ENCODE assay signal across 13 cellular contexts in genomic region chr16:85428899-85429775, GRCh38.
DNase-seq lines count a peak whose midpoint lies in the region; ATAC-seq lines count a peak whose summit lies in the region.
"Had no signal": no experiment of that assay in that cellular context is flagged by ENCODE, and none has a peak within 500 bp of the region (broad histone marks: within the 10 kb centered on the region; RNA-seq: fewer than 3 reads in every experiment).

No MANE protein-coding gene starts in this region.

- no peak overlapping the region for H2AFZ ChIP-seq in mesenchymal stem cell (ENCODE audit: low read depth, low read length)

- no peak for ATAC-seq in T-helper 17 cell

- no peak overlapping the region for H3K4me2 ChIP-seq in mesenchymal stem cell (ENCODE audit: low read length, poor library complexity, severe bottlenecking)
- H3K4me2 ChIP-seq: SK-N-SH had no signal

- peaks cover 7% of the 10 kb centered on the region for H3K36me3 Mint-ChIP-seq in T-helper 17 cell (ENCODE audit: low read depth)

- no peak overlapping the region for H2AK5ac ChIP-seq in mesenchymal stem cell (ENCODE audit: low read length, severe bottlenecking)

- peaks cover 3% of the 10 kb centered on the region for H3K27me3 ChIP-seq in iPS-15b (ENCODE audit: control insufficient read depth, insufficient read depth, low read length)
- H3K27me3 ChIP-seq in mesenchymal stem cell (ENCODE audit: control insufficient read depth in 1 of 2, insufficient read depth in 1 of 2, low read length in 2 of 2) = no peaks in the 10 kb centered on the region
- H3K27me3 ChIP-seq: tibial nerve had no signal

- H3K23ac ChIP-seq in mesenchymal stem cell (ENCODE audit: low read length in 2 of 2) = peak overlapping the region in 1 of 2 experiments; percentile 77

- H4K8ac ChIP-seq in mesenchymal stem cell (ENCODE audit: low read length) = no peak overlapping the region

- 95% methylated on average over 25 of the region's 25 CpGs for WGBS in mesenchymal stem cell

- H3K27me3 Mint-ChIP-seq in T-helper 17 cell = peaks cover 27% of the 10 kb centered on the region

- H3K36me3 ChIP-seq in iPS-15b (ENCODE audit: control insufficient read depth, insufficient read depth, low read length) (no peaks in the 10 kb centered on the region), mesenchymal stem cell (ENCODE audit: control insufficient read depth in 1 of 2, insufficient read depth in 2 of 2, low read depth in 1 of 2, low read length in 2 of 2) (peaks cover 0 to 10% of the 10 kb centered on the region in 2 experiments)
- H3K36me3 ChIP-seq: tibial nerve had no signal

- H3K4me3 ChIP-seq in iPS-15b (ENCODE audit: low read depth, low read length) (no peak overlapping the region), mesenchymal stem cell (ENCODE audit: insufficient read depth in 1 of 2, low read depth in 1 of 2, low read length in 2 of 2) (no peak overlapping the region)
- H3K4me3 ChIP-seq: tibial nerve had no signal

- H3K4me3 Mint-ChIP-seq in T-helper 17 cell = no peak overlapping the region

- no peak overlapping the region for H2BK5ac ChIP-seq in mesenchymal stem cell (ENCODE audit: low read depth, low read length, poor library complexity, severe bottlenecking)

- no peak overlapping the region for H3K18ac ChIP-seq in mesenchymal stem cell (ENCODE audit: low read depth in 1 of 2, low read length in 2 of 2)

- H3K79me1 ChIP-seq in mesenchymal stem cell (replicated peaks; ENCODE audit: low read length, poor library complexity, severe bottlenecking) = peaks cover 4% of the 10 kb centered on the region

- H3K9me3 ChIP-seq in T-helper 17 cell (ENCODE audit: control insufficient read depth, low read length, poor library complexity, severe bottlenecking) (no peaks in the 10 kb centered on the region), iPS-15b (ENCODE audit: control insufficient read depth, insufficient read depth, low read length) (no peaks in the 10 kb centered on the region), mesenchymal stem cell (ENCODE audit: control insufficient read depth, low read length) (no peaks in the 10 kb centered on the region)
- H3K9me3 ChIP-seq: SK-N-SH, tibial nerve had no signal

- no peak overlapping the region for H2BK120ac ChIP-seq in mesenchymal stem cell (ENCODE audit: low read depth, low read length)

- H3K14ac ChIP-seq in mesenchymal stem cell (ENCODE audit: low read length in 2 of 2) = peak overlapping the region in 1 of 2 experiments; percentile 86

- H3K9ac ChIP-seq in iPS-15b (ENCODE audit: low read depth, low read length) = peak overlapping the region; percentile 5
- H3K9ac ChIP-seq in mesenchymal stem cell (ENCODE audit: low read length) = no peak overlapping the region
- H3K9ac ChIP-seq: SK-N-SH had no signal

- no peak overlapping the region for H2BK12ac ChIP-seq in mesenchymal stem cell (ENCODE audit: low read length in 2 of 2)

- H3K4ac ChIP-seq in mesenchymal stem cell (ENCODE audit: low read depth in 1 of 2, low read length in 2 of 2) = no peak overlapping the region

- H3K4me1 ChIP-seq in iPS-15b (ENCODE audit: control insufficient read depth, insufficient read depth, low read length) = no peaks in the 10 kb centered on the region
- peaks cover 1% of the 10 kb centered on the region for H3K4me1 ChIP-seq in mesenchymal stem cell (ENCODE audit: control insufficient read depth, insufficient read depth, low read depth, low read length)
- H3K4me1 ChIP-seq: tibial nerve had no signal

- DNase-seq in activated effector memory CD4-positive, alpha-beta T cell treated with anti-CD3 and anti-CD28 coated beads, Interleukin-2, amount 50 U/mL, for 16 hours = peak; percentile 61
- no peak for DNase-seq in activated effector memory CD4-positive, alpha-beta T cell treated with Interleukin-2 at 50 U/mL for 16 hours
- DNase-seq in T-helper 17 cell (peak in 2 of 3 donors; percentile 1 to 4), retina (peak; percentile 2), amygdala (lab: John Stamatoyannopoulos, UW) (no peak), mesenchymal stem cell (no peak)
- DNase-seq in stimulated activated CD8-positive, alpha-beta memory T cell treated with anti-CD3 and anti-CD28 coated beads, Interleukin-4, amount 100 ng/mL, for 48 hours = no peak
- DNase-seq: amniotic stem cell, NCI-H187, NCI-H510A had no signal

- H3K27ac Mint-ChIP-seq in T-helper 17 cell = no peak overlapping the region

- H3K27ac ChIP-seq in mesenchymal stem cell (ENCODE audit: low read length, poor library complexity, severe bottlenecking) = no peak overlapping the region
- H3K27ac ChIP-seq: tibial nerve had no signal

- H3K4me1 Mint-ChIP-seq in T-helper 17 cell = peaks cover 4% of the 10 kb centered on the region

- no peak overlapping the region for H4K91ac ChIP-seq in mesenchymal stem cell (ENCODE audit: low read length)

- no peak overlapping the region for H2BK15ac ChIP-seq in mesenchymal stem cell (ENCODE audit: low read depth, poor library complexity, severe bottlenecking)

Comparison
In these comparisons a context has a peak if more than half of its experiments do, and no peak if none do; other contexts are left out.
1. DNase-seq: peak in activated effector memory CD4-positive, alpha-beta T cell treated with anti-CD3 and anti-CD28 coated beads, Interleukin-2, amount 50 U/mL, for 16 hours (single experiment), T-helper 17 cell (2 of 3) and retina (single experiment); none in activated effector memory CD4-positive, alpha-beta T cell treated with Interleukin-2 at 50 U/mL for 16 hours (single experiment), stimulated activated CD8-positive, alpha-beta memory T cell treated with anti-CD3 and anti-CD28 coated beads, Interleukin-4, amount 100 ng/mL, for 48 hours (single experiment), amygdala (0 of 56) and mesenchymal stem cell (single experiment).